In genomic region chr3:111724694-111725093, GRCh38 we compare ENCODE assay signal across 23 cellular contexts.
"Had no signal": no experiment of that assay in that cellular context is flagged by ENCODE, and none has a peak within 500 bp of the region (broad histone marks: within the 10 kb centered on the region; RNA-seq: fewer than 3 reads in every experiment).

No MANE protein-coding gene starts in this region.

- H3K27ac ChIP-seq: lower lobe of right lung, prostate gland, suprapubic skin, thyroid gland had no signal

- H3K4me3 Mint-ChIP-seq: effector memory CD8-positive, alpha-beta T cell; immature natural killer cell; nephron progenitor cell; stimulated activated naive CD8-positive, alpha-beta T cell treated with anti-CD3 and anti-CD28 coated beads, Interleukin-15, amount 100 ng/mL, for 72 hours; type B pancreatic cell had no signal

- H3K4me1 ChIP-seq: lower lobe of right lung, prostate gland had no signal

- ATAC-seq: effector memory CD8-positive, alpha-beta T cell; left ventricle myocardium superior; lower lobe of right lung; sciatic nerve; stimulated activated naive CD8-positive, alpha-beta T cell treated with anti-CD3 and anti-CD28 coated beads, Interleukin-15, amount 100 ng/mL, for 72 hours had no signal

- H3K27me3 Mint-ChIP-seq: effector memory CD8-positive, alpha-beta T cell; stimulated activated naive CD8-positive, alpha-beta T cell treated with anti-CD3 and anti-CD28 coated beads, Interleukin-15, amount 100 ng/mL, for 72 hours; type B pancreatic cell had no signal

- H3K27ac Mint-ChIP-seq: effector memory CD8-positive, alpha-beta T cell; nephron progenitor cell; stimulated activated naive CD8-positive, alpha-beta T cell treated with anti-CD3 and anti-CD28 coated beads, Interleukin-15, amount 100 ng/mL, for 72 hours; type B pancreatic cell had no signal

- DNase-seq: cortex of kidney; effector memory CD8-positive, alpha-beta T cell; erythroblast; hypothalamus; immature natural killer cell; islet precursor cell; left ventricle myocardium superior; lower lobe of right lung; nephron progenitor cell; nucleus accumbens; stimulated activated CD4-positive, alpha-beta T cell treated with anti-CD3 and anti-CD28 coated beads, Interleukin-12 subunit alpha, Interleukin-12 subunit beta, amount 100 ng/mL, for 4 hours; stimulated activated CD4-positive, alpha-beta T cell treated with anti-CD3 and anti-CD28 coated beads, Interleukin-1b, Interleukin-23, amount 100 ng/mL, for 48 hours; stimulated activated CD4-positive, alpha-beta T cell treated with anti-CD3 and anti-CD28 coated beads, Interleukin-4, amount 100 ng/mL, for 1 hour; stimulated activated CD8-positive, alpha-beta memory T cell treated with anti-CD3 and anti-CD28 coated beads, Interleukin-4, amount 100 ng/mL, for 48 hours; stimulated activated naive CD4-positive, alpha-beta T cell; stimulated activated naive CD8-positive, alpha-beta T cell treated with anti-CD3 and anti-CD28 coated beads, Interleukin-15, amount 100 ng/mL, for 72 hours; thyroid gland had no signal

- H3K36me3 ChIP-seq: lower lobe of right lung, prostate gland, right atrium auricular region, suprapubic skin, thyroid gland had no signal

- H3K27me3 ChIP-seq: right atrium auricular region, suprapubic skin, thyroid gland had no signal

- H3K4me3 ChIP-seq: lower lobe of right lung, prostate gland, right atrium auricular region, smooth muscle cell, suprapubic skin, thyroid gland had no signal

- H3K9me3 Mint-ChIP-seq: effector memory CD8-positive, alpha-beta T cell; immature natural killer cell; nephron progenitor cell; stimulated activated naive CD8-positive, alpha-beta T cell treated with anti-CD3 and anti-CD28 coated beads, Interleukin-15, amount 100 ng/mL, for 72 hours; type B pancreatic cell had no signal

- H3K9me3 ChIP-seq: lower lobe of right lung, prostate gland, right atrium auricular region, suprapubic skin, thyroid gland had no signal
